ENCODE assay signal across 27 cellular contexts in genomic region chr6:84492246-84493135, GRCh38.
DNase-seq lines count a peak whose midpoint lies in the region; ATAC-seq lines count a peak whose summit lies in the region.
"Had no signal": no experiment of that assay in that cellular context is flagged by ENCODE, and none has a peak within 500 bp of the region (broad histone marks: within the 10 kb centered on the region; RNA-seq: fewer than 3 reads in every experiment).

No MANE protein-coding gene starts in this region.

- H3K36me3 Mint-ChIP-seq in naive thymus-derived CD8-positive, alpha-beta T cell, result no peaks in the 10 kb centered on the region
- H3K36me3 Mint-ChIP-seq: natural killer cell treated with Interleukin-12 subunit alpha and Interleukin-12 subunit beta and Interleukin-15 and Interleukin-18, amount 100 ng/mL, for 72 hours had no signal

- H3K4me1 Mint-ChIP-seq in naive thymus-derived CD8-positive, alpha-beta T cell, result no peaks in the 10 kb centered on the region

- peak; percentile 44 for DNase-seq in HuH-7 (ENCODE audit: low spot score)
- DNase-seq in brain pericyte (ENCODE audit: low read depth, low spot score), result peak; percentile 20
- DNase-seq in glomerular endothelial cell (ENCODE audit: extremely low read depth, low read depth, low spot score), result peak; percentile 63
- DNase-seq in sciatic nerve (ENCODE audit: low spot score), result no peak
- DNase-seq in SIG-M5 treated with dmso at 0.1 percent for 504 hours (lab: John Stamatoyannopoulos, UW; ENCODE audit: unreplicated experiment), result no peak
- DNase-seq in naive thymus-derived CD8-positive, alpha-beta T cell, result no peak
- DNase-seq: activated CD4-positive, alpha-beta T cell treated with anti-CD3 and anti-CD28 coated beads, Interleukin-2, amount 50 U/mL, for 4 hours; activated naive CD4-positive, alpha-beta T cell; CD4-positive, alpha-beta T cell; colonic mucosa; DMS79 treated with DMSO at 0.1 percent for 48 hours; effector memory CD4-positive, alpha-beta T cell; GDM1; heart left ventricle; NCI-H1436 treated with DMSO at 0.1 percent for 48 hours; NCI-H2107; NCI-H446; NCI-H748 treated with DMSO at 0.1 percent for 48 hours; ovary; retina; small intestine; stimulated activated naive CD4-positive, alpha-beta T cell had no signal

- ATAC-seq in sciatic nerve (peak; percentile 82), GM21367 (IDR thresholded peaks at IDR 0.05; ENCODE audit: unreplicated experiment) (no peak)
- ATAC-seq in naive thymus-derived CD8-positive, alpha-beta T cell, result no peak
- ATAC-seq: activated CD4-positive, CD25-positive, alpha-beta regulatory T cell treated with anti-CD3 and anti-CD28 coated beads, Interleukin-2, amount 50 U/mL, for 24 hours; HCT116; heart left ventricle; natural killer cell treated with Interleukin-12 subunit alpha and Interleukin-12 subunit beta and Interleukin-15 and Interleukin-18, amount 100 ng/mL, for 72 hours had no signal

- peaks cover 0 to 2% (median 0%) of the 10 kb centered on the region in 5 donors for H3K27me3 Mint-ChIP-seq in naive thymus-derived CD8-positive, alpha-beta T cell
- H3K27me3 Mint-ChIP-seq: CD4-positive, alpha-beta T cell; natural killer cell treated with Interleukin-12 subunit alpha and Interleukin-12 subunit beta and Interleukin-15 and Interleukin-18, amount 100 ng/mL, for 72 hours had no signal

- intact Hi-C loops in sciatic nerve (cut with DNase I), result no loop called here

- POLR2A ChIA-PET in naive thymus-derived CD8-positive, alpha-beta T cell (lab: Charles Lee), result no interaction called here

- no peak overlapping the region for H3K4me3 Mint-ChIP-seq in naive thymus-derived CD8-positive, alpha-beta T cell
- H3K4me3 Mint-ChIP-seq: CD4-positive, alpha-beta T cell; natural killer cell treated with Interleukin-12 subunit alpha and Interleukin-12 subunit beta and Interleukin-15 and Interleukin-18, amount 100 ng/mL, for 72 hours; T-helper 1 cell treated with Interleukin-12 subunit alpha and Interleukin-12 subunit beta and Interleukin-4 antibody, amounts not matched to agents 30 μg/mL and 1 μg/mL, for 36 hours had no signal

- no peak overlapping the region for H3K27ac Mint-ChIP-seq in naive thymus-derived CD8-positive, alpha-beta T cell
- H3K27ac Mint-ChIP-seq: CD4-positive, alpha-beta T cell; natural killer cell treated with Interleukin-12 subunit alpha and Interleukin-12 subunit beta and Interleukin-15 and Interleukin-18, amount 100 ng/mL, for 72 hours; T-helper 1 cell treated with Interleukin-12 subunit alpha and Interleukin-12 subunit beta and Interleukin-4 antibody, amounts not matched to agents 30 μg/mL and 1 μg/mL, for 36 hours had no signal

- H3K9me3 Mint-ChIP-seq in naive thymus-derived CD8-positive, alpha-beta T cell, result peaks cover 0 to 24% (median 5%) of the 10 kb centered on the region in 9 donors

Comparison
In these comparisons a context has a peak if more than half of its experiments do, and no peak if none do; other contexts are left out.
1. DNase-seq: peak in HuH-7 (single experiment), brain pericyte (single experiment) and glomerular endothelial cell (single experiment); none in sciatic nerve (single experiment), SIG-M5 treated with dmso at 0.1 percent for 504 hours (single experiment) and naive thymus-derived CD8-positive, alpha-beta T cell (0 of 10).